Comparison of ENCODE assay signal across 12 cellular contexts in the genomic region with DNA sequence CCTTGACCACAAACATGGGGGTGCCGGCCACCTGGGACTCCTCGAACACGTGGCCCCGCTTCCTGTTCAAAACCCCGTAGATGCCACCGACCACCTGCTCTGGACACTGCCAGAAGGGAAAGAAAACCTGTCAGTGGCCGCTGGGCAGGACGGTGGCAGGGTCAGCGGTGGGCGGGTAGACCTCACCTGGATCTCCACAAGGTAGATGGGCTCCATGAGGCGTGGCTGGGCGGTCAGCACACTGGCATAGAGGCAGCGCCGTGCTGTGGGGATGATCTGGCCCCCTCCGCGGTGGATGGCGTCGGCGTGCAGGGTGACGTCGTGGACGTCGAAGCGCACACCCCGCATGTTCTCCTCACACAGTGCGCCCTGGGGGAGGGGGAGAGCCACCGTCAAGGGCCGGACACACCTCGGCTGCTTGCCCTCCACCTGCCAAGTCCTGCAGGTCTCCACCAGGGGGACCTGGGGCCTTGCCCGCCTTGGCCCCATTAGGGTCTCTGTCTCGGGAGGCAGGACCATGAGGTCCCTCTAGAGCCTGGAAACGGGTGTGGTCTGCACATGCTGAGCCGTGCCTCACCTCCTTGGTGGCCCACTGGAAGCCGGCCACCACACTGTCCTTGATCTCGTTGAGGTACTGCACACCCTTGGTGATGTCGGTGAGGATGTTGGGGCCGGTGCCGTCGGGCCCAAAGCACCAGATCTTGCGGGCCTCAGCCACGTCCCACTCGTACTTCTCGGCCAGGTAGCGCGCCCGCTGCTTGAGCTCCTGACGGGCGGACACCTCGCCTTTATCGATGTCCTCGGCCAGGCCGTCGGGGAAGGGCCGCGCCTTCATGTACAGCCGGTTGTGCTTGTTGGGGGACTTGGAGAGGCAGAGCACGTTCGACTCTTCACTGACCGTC. TPM values are rescaled to one million over a fixed set of nuclear protein-coding genes. Genes with fewer than 3 reads are reported as not detected.
DNase-seq lines count a peak whose midpoint lies in the region; ATAC-seq and TF ChIP-seq lines count a peak whose summit lies in the region.
"Had no signal": no experiment of that assay in that cellular context is flagged by ENCODE, and none has a peak within 500 bp of the region (broad histone marks: within the 10 kb centered on the region; RNA-seq: fewer than 3 reads in every experiment).

No MANE protein-coding gene starts in this region.

- H3F3A ChIP-seq in smooth muscle cell (ENCODE audit: low read depth) = peaks cover 69% of the 10 kb centered on the region

- H3K36me3 ChIP-seq in WERI-Rb-1 = peaks cover 76% of the 10 kb centered on the region
- peaks cover 10% of the 10 kb centered on the region for H3K36me3 ChIP-seq in smooth muscle cell (ENCODE audit: low read depth)

- H3K4me1 ChIP-seq in foreskin keratinocyte = no peaks in the 10 kb centered on the region
- H3K4me1 ChIP-seq in smooth muscle cell (ENCODE audit: low read depth) = no peaks in the 10 kb centered on the region

- H4K20me1 ChIP-seq in smooth muscle cell (ENCODE audit: low read depth) = peaks cover 81% of the 10 kb centered on the region

- H3K27me3 ChIP-seq in WERI-Rb-1 (ENCODE audit: insufficient read depth, low read depth, severe bottlenecking) (no peaks in the 10 kb centered on the region), foreskin keratinocyte (no peaks in the 10 kb centered on the region), smooth muscle cell (ENCODE audit: low read depth) (no peaks in the 10 kb centered on the region)
- H3K27me3 ChIP-seq: esophagus squamous epithelium, transverse colon had no signal

- peak; percentile 64 for DNase-seq in activated CD8-positive, alpha-beta memory T cell treated with anti-CD3 and anti-CD28 coated beads for 24 hours
- DNase-seq in activated CD8-positive, alpha-beta memory T cell treated with anti-CD3 and anti-CD28 coated beads, Interleukin-2, amount 50 U/mL, for 4 hours = no peak
- no peak for DNase-seq in WERI-Rb-1
- no peak for DNase-seq in foreskin keratinocyte
- DNase-seq in smooth muscle cell (lab: John Stamatoyannopoulos, UW; ENCODE audit: unreplicated experiment) = no peak
- no peak for DNase-seq in Kasumi-1 (lab: John Stamatoyannopoulos, UW)
- DNase-seq in nucleus accumbens (lab: John Stamatoyannopoulos, UW) = no peak
- DNase-seq in KG1 (lab: John Stamatoyannopoulos, UW) = no peak
- DNase-seq: esophagus squamous epithelium, midbrain, NCI-H510A, transverse colon had no signal

- peaks cover 74% of the 10 kb centered on the region for H3K79me2 ChIP-seq in smooth muscle cell (ENCODE audit: low read depth)

- H3K27ac ChIP-seq in WERI-Rb-1 = no peak overlapping the region
- no peak overlapping the region for H3K27ac ChIP-seq in foreskin keratinocyte
- H3K27ac ChIP-seq in smooth muscle cell (ENCODE audit: low read depth) = peak overlapping the region; percentile 15
- H3K27ac ChIP-seq: transverse colon had no signal

- H3K9me3 ChIP-seq in WERI-Rb-1 (ENCODE audit: severe bottlenecking) (no peaks in the 10 kb centered on the region), smooth muscle cell (replicated peaks; ENCODE audit: low read depth) (no peaks in the 10 kb centered on the region)
- H3K9me3 ChIP-seq: esophagus squamous epithelium, transverse colon had no signal

- TF ChIP-seq CTCF in WERI-Rb-1 (IDR thresholded peaks at IDR 0.05; ENCODE audit: low read depth, low read length) (peak; percentile 25; the same call in 1 of the 2 replicates), foreskin keratinocyte (conservative IDR thresholded peaks at IDR 0.05) (peak; percentile 28), smooth muscle cell (IDR thresholded peaks at IDR 0.05; ENCODE audit: borderline replicate concordance, insufficient read depth, poor library complexity, severe bottlenecking) (no peak)

- no peak for ATAC-seq in foreskin keratinocyte

- no peak overlapping the region for H3K4me3 ChIP-seq in WERI-Rb-1 (ENCODE audit: low read depth, low read length)
- H3K4me3 ChIP-seq in smooth muscle cell = no peak overlapping the region
- H3K4me3 ChIP-seq: esophagus squamous epithelium, transverse colon had no signal

- no peak overlapping the region for H2AFZ ChIP-seq in smooth muscle cell (ENCODE audit: low read depth)

- 98% methylated on average over 58 of the region's 59 CpGs for WGBS in smooth muscle cell (ENCODE audit: low lambda C conversion rate)

- H3K4me2 ChIP-seq in smooth muscle cell = no peak overlapping the region

- H3K9ac ChIP-seq in smooth muscle cell (ENCODE audit: low read depth) = no peak overlapping the region

RNA-seq across cellular contexts. Expression of a gene that starts 6.6 kb away (rescaled TPM):
- total RNA-seq in foreskin keratinocyte (61.9 and 67.6 TPM in 2 replicates), smooth muscle cell (76.4 and 82.9 TPM in 2 replicates)
- polyA plus RNA-seq in foreskin keratinocyte (59.9 and 69.1 TPM in 2 replicates), smooth muscle cell (113 and 120 TPM in 2 replicates)

RNA-seq across cellular contexts. Expression of a gene that starts 7.8 kb away (rescaled TPM):
- total RNA-seq in foreskin keratinocyte (1,955 and 2,022 TPM in 2 replicates), smooth muscle cell (870 and 903 TPM in 2 replicates)
- polyA plus RNA-seq in foreskin keratinocyte (1,478 and 1,570 TPM in 2 replicates), smooth muscle cell (365 and 474 TPM in 2 replicates)

RNA-seq across cellular contexts. Expression of a gene that starts 30.0 kb away (rescaled TPM):
- total RNA-seq in foreskin keratinocyte = 22.0 and 23.9 TPM in 2 replicates
- polyA plus RNA-seq in foreskin keratinocyte = 10.7 and 11.9 TPM in 2 replicates
- 15.6 and 17.3 TPM in 2 replicates for total RNA-seq in smooth muscle cell
- 8.1 and 14.0 TPM in 2 replicates for polyA plus RNA-seq in smooth muscle cell

RNA-seq across cellular contexts. Expression of a gene that starts 44.6 kb away (rescaled TPM):
- total RNA-seq in foreskin keratinocyte = not detected in 2 replicates
- polyA plus RNA-seq in foreskin keratinocyte = not detected in 2 replicates
- total RNA-seq in smooth muscle cell = not detected in 2 replicates
- polyA plus RNA-seq in smooth muscle cell = not detected in 2 replicates
- total RNA-seq: esophagus squamous epithelium had no signal
